ENCODE assay signal across 19 cellular contexts in the genomic region with DNA sequence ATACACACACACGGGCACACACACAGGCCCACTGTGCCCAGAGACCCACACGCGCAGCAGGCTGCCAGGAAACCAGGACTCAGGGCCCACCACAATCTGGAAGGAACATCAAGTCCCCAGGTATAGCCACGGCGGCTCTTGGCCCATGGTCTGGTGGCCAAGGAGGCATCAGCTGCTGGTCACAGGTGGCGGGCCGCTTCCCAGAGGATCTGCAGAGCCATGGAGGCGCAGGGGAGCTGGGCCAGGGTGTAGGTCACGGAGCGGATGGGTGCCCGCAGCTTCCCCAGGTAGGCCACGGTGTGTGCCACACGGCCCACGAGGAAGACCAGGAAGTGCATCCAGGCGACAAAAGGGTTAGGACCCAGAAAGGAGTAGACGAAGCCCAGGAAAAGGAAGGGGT. TPM values are rescaled to one million over a fixed set of nuclear protein-coding genes. Genes with fewer than 3 reads are reported as not detected.
A peak's percentile ranks its signal among the peaks of the same experiment; 100 is the strongest.
DNase-seq lines count a peak whose midpoint lies in the region; ATAC-seq and TF ChIP-seq lines count a peak whose summit lies in the region.
"Had no signal": no experiment of that assay in that cellular context is flagged by ENCODE, and none has a peak within 500 bp of the region (broad histone marks: within the 10 kb centered on the region; RNA-seq: fewer than 3 reads in every experiment).

No MANE protein-coding gene starts in this region.

- no peaks in the 10 kb centered on the region for H3K9me3 Mint-ChIP-seq in activated naive CD8-positive, alpha-beta T cell (ENCODE audit: low read depth)
- no peaks in the 10 kb centered on the region for H3K9me3 Mint-ChIP-seq in activated naive CD8-positive, alpha-beta T cell treated with anti-CD3 and anti-CD28 coated beads, Interleukin-2, amount 50 U/mL, for 24 hours
- H3K9me3 Mint-ChIP-seq in CD8-positive, alpha-beta memory T cell: no peaks in the 10 kb centered on the region
- no peaks in the 10 kb centered on the region for H3K9me3 Mint-ChIP-seq in central memory CD8-positive, alpha-beta T cell
- no peaks in the 10 kb centered on the region for H3K9me3 Mint-ChIP-seq in WTC11
- H3K9me3 Mint-ChIP-seq: HFFc6, IgD-negative memory B cell had no signal

- no peaks in the 10 kb centered on the region for H3K79me2 ChIP-seq in trophoblast cell (ENCODE audit: control insufficient read depth, insufficient read depth, low read length, poor library complexity)

- peaks cover 8% of the 10 kb centered on the region for H3K4me1 Mint-ChIP-seq in activated naive CD8-positive, alpha-beta T cell (ENCODE audit: low read depth)
- H3K4me1 Mint-ChIP-seq in activated naive CD8-positive, alpha-beta T cell treated with anti-CD3 and anti-CD28 coated beads, Interleukin-2, amount 50 U/mL, for 24 hours: peaks cover 9% of the 10 kb centered on the region
- H3K4me1 Mint-ChIP-seq in CD8-positive, alpha-beta memory T cell: peaks cover 6 to 13% (median 9%) of the 10 kb centered on the region in 3 donors
- H3K4me1 Mint-ChIP-seq in central memory CD8-positive, alpha-beta T cell: no peaks in the 10 kb centered on the region
- H3K4me1 Mint-ChIP-seq in WTC11: peaks cover 5% of the 10 kb centered on the region; the same call in 1 of the 2 replicates

- H3K9me3 ChIP-seq in CD8-positive, alpha-beta memory T cell (ENCODE audit: low read length): no peaks in the 10 kb centered on the region
- H3K9me3 ChIP-seq in trophoblast cell (ENCODE audit: insufficient read depth, low read depth, low read length): no peaks in the 10 kb centered on the region
- H3K9me3 ChIP-seq: SJSA1 had no signal

- H3K4me3 ChIP-seq in CD8-positive, alpha-beta memory T cell (ENCODE audit: low read length): no peak overlapping the region
- no peak overlapping the region for H3K4me3 ChIP-seq in trophoblast cell (ENCODE audit: low read depth, low read length)
- H3K4me3 ChIP-seq: SJSA1 had no signal

- H3K14ac ChIP-seq in trophoblast cell (ENCODE audit: low read length): peak overlapping the region; percentile 9

- no peak overlapping the region for H3K27ac Mint-ChIP-seq in activated naive CD8-positive, alpha-beta T cell
- H3K27ac Mint-ChIP-seq in activated naive CD8-positive, alpha-beta T cell treated with anti-CD3 and anti-CD28 coated beads, Interleukin-2, amount 50 U/mL, for 24 hours: no peak overlapping the region
- H3K27ac Mint-ChIP-seq in CD8-positive, alpha-beta memory T cell: peak overlapping the region in 1 of 8 donors; percentile 9
- H3K27ac Mint-ChIP-seq in central memory CD8-positive, alpha-beta T cell (ENCODE audit: low read depth): no peak overlapping the region
- no peak overlapping the region for H3K27ac Mint-ChIP-seq in WTC11
- H3K27ac Mint-ChIP-seq: HFFc6, IgD-negative memory B cell had no signal

- no peak overlapping the region for H3K27ac ChIP-seq in CD8-positive, alpha-beta memory T cell (ENCODE audit: low read depth, low read length)
- H3K27ac ChIP-seq in trophoblast cell (ENCODE audit: low read depth, low read length): no peak overlapping the region
- H3K27ac ChIP-seq: SJSA1 had no signal

- H3K4ac ChIP-seq in trophoblast cell (ENCODE audit: low read depth, low read length): no peak overlapping the region

- H2BK120ac ChIP-seq in trophoblast cell (ENCODE audit: insufficient read depth, low read length, poor library complexity): peak overlapping the region; percentile 10

- no peaks in the 10 kb centered on the region for H3K27me3 Mint-ChIP-seq in activated naive CD8-positive, alpha-beta T cell
- H3K27me3 Mint-ChIP-seq in activated naive CD8-positive, alpha-beta T cell treated with anti-CD3 and anti-CD28 coated beads, Interleukin-2, amount 50 U/mL, for 24 hours: peaks cover 2% of the 10 kb centered on the region
- H3K27me3 Mint-ChIP-seq in CD8-positive, alpha-beta memory T cell: peaks cover 0 to 5% of the 10 kb centered on the region in 2 donors
- no peaks in the 10 kb centered on the region for H3K27me3 Mint-ChIP-seq in central memory CD8-positive, alpha-beta T cell
- H3K27me3 Mint-ChIP-seq in WTC11 (ENCODE audit: low read depth): no peaks in the 10 kb centered on the region; the same call in 1 of the 2 replicates

- H3K36me3 ChIP-seq in CD8-positive, alpha-beta memory T cell (ENCODE audit: insufficient read depth, low read length): no peaks in the 10 kb centered on the region
- peaks cover 0 to 9% of the 10 kb centered on the region in 2 experiments for H3K36me3 ChIP-seq in trophoblast cell (ENCODE audit: control insufficient read depth in 1 of 2, insufficient read depth in 2 of 2, low read length in 2 of 2)
- H3K36me3 ChIP-seq: SJSA1 had no signal

- H2BK5ac ChIP-seq in trophoblast cell (ENCODE audit: low read depth, low read length, poor library complexity): no peak overlapping the region

- no peaks in the 10 kb centered on the region for H3K36me3 Mint-ChIP-seq in activated naive CD8-positive, alpha-beta T cell
- H3K36me3 Mint-ChIP-seq in activated naive CD8-positive, alpha-beta T cell treated with anti-CD3 and anti-CD28 coated beads, Interleukin-2, amount 50 U/mL, for 24 hours (ENCODE audit: low read depth): no peaks in the 10 kb centered on the region
- no peaks in the 10 kb centered on the region for H3K36me3 Mint-ChIP-seq in CD8-positive, alpha-beta memory T cell
- H3K36me3 Mint-ChIP-seq in central memory CD8-positive, alpha-beta T cell (ENCODE audit: insufficient read depth): peaks cover 4% of the 10 kb centered on the region
- no peaks in the 10 kb centered on the region for H3K36me3 Mint-ChIP-seq in WTC11
- H3K36me3 Mint-ChIP-seq: IgD-negative memory B cell had no signal

- no peak overlapping the region for H3K9ac ChIP-seq in trophoblast cell (ENCODE audit: low read length)

- DNase-seq in activated naive CD8-positive, alpha-beta T cell treated with anti-CD3 and anti-CD28 coated beads, Interleukin-2, amount 50 U/mL, for 24 hours: no peak
- no peak for DNase-seq in CD8-positive, alpha-beta memory T cell
- no peak for DNase-seq in central memory CD8-positive, alpha-beta T cell (ENCODE audit: low spot score in 2 of 2)
- DNase-seq in trophoblast cell (no peak), WTC11 (ENCODE audit: low spot score) (no peak)
- no peak for DNase-seq in central memory CD4-positive, alpha-beta T cell
- DNase-seq: DMS79 treated with DMSO at 0.1 percent for 48 hours, HFFc6, Kasumi-1, MM.1S, NCI-H1092, NCI-H146, NCI-H2029 treated with DMSO at 0.1 percent for 48 hours, NCI-H446 treated with DMSO at 0.1 percent for 48 hours had no signal

- peaks cover 19% of the 10 kb centered on the region for H3K79me1 ChIP-seq in trophoblast cell (ENCODE audit: low read length)

- H4K8ac ChIP-seq in trophoblast cell (ENCODE audit: low read depth, low read length): no peak overlapping the region

- H3K27me3 ChIP-seq in CD8-positive, alpha-beta memory T cell (ENCODE audit: insufficient read depth, low read length, poor library complexity, severe bottlenecking): no peaks in the 10 kb centered on the region
- no peaks in the 10 kb centered on the region for H3K27me3 ChIP-seq in trophoblast cell (ENCODE audit: insufficient read depth, low read length)
- H3K27me3 ChIP-seq: SJSA1 had no signal

- POLR2A ChIA-PET in CD8-positive, alpha-beta memory T cell (lab: Charles Lee): no interaction called here
- POLR2A ChIA-PET in WTC11 (lab: Charles Lee): no interaction called here

- H2AFZ ChIP-seq in trophoblast cell (ENCODE audit: insufficient read depth, low read length, poor library complexity): no peak overlapping the region

- TF ChIP-seq CTCF in WTC11 (IDR thresholded peaks at IDR 0.05): no peak

- peak overlapping the region; percentile 40 for H2AK5ac ChIP-seq in trophoblast cell (ENCODE audit: low read length)

- peaks cover 13% of the 10 kb centered on the region for H3K4me1 ChIP-seq in CD8-positive, alpha-beta memory T cell (ENCODE audit: insufficient read depth, low read length)
- peaks cover 22 to 30% of the 10 kb centered on the region in 2 experiments for H3K4me1 ChIP-seq in trophoblast cell (ENCODE audit: control insufficient read depth in 1 of 2, insufficient read depth in 2 of 2, low read length in 2 of 2)

- H3K23ac ChIP-seq in trophoblast cell (ENCODE audit: low read length): no peak overlapping the region

- CTCF ChIA-PET in CD8-positive, alpha-beta memory T cell (lab: Charles Lee): interaction anchor here (2.6 to 4.9 kb wide), 4 partner anchors 12 to 51 kb away, joined by 12 to 59 read pairs (median 32); no protein-coding TSS in a partner anchor
- CTCF ChIA-PET in WTC11 (lab: Charles Lee): interaction anchor here (0.9 to 5.0 kb wide), 4 partner anchors 12 to 608 kb away, joined by 3 to 99 read pairs (median 4); no protein-coding TSS in a partner anchor

- WGBS in trophoblast cell (ENCODE audit: extremely low coverage, insufficient coverage, insufficient read length): no CpG with 5 or more reads among the region's 16 CpGs

- H4K91ac ChIP-seq in trophoblast cell (ENCODE audit: low read depth, low read length): peak overlapping the region; percentile 10

- H3K4me2 ChIP-seq in trophoblast cell (ENCODE audit: low read length): no peak overlapping the region

- ATAC-seq in activated naive CD8-positive, alpha-beta T cell treated with anti-CD3 and anti-CD28 coated beads, Interleukin-2, amount 50 U/mL, for 24 hours: no peak
- no peak for ATAC-seq in central memory CD8-positive, alpha-beta T cell (replicated peaks; ENCODE audit: extremely low read depth, poor library complexity, severe bottlenecking)
- ATAC-seq in HG02840 (IDR thresholded peaks at IDR 0.05; ENCODE audit: low FRiP score, unreplicated experiment): no peak
- no peak for ATAC-seq in WTC11
- ATAC-seq: Panc1 had no signal

- H3K4me3 Mint-ChIP-seq in activated naive CD8-positive, alpha-beta T cell: peak overlapping the region; percentile 27
- H3K4me3 Mint-ChIP-seq in activated naive CD8-positive, alpha-beta T cell treated with anti-CD3 and anti-CD28 coated beads, Interleukin-2, amount 50 U/mL, for 24 hours: no peak overlapping the region
- peak overlapping the region in 4 of 7 donors; percentile 13 to 71 (median 40) for H3K4me3 Mint-ChIP-seq in CD8-positive, alpha-beta memory T cell
- peak overlapping the region; percentile 13 for H3K4me3 Mint-ChIP-seq in central memory CD8-positive, alpha-beta T cell
- no peak overlapping the region for H3K4me3 Mint-ChIP-seq in WTC11
- H3K4me3 Mint-ChIP-seq: HFFc6 had no signal

- peak overlapping the region; percentile 51 for H2BK12ac ChIP-seq in trophoblast cell (ENCODE audit: low read length)

- H4K12ac ChIP-seq in trophoblast cell (ENCODE audit: low read depth, low read length): no peak overlapping the region

- no peak overlapping the region for H3K18ac ChIP-seq in trophoblast cell (ENCODE audit: low read length)

TF ChIP-seq in WTC11, 78 proteins besides CTCF, POLR2A, EP300 and RAD21 (continues in another document):
- TF ChIP-seq ZNF416 (CRISPR knock-in tag; IDR thresholded peaks at IDR 0.05) (no peak), SOX15 (CRISPR knock-in tag; IDR thresholded peaks at IDR 0.05) (no peak), KAT7 (CRISPR knock-in tag; IDR thresholded peaks at IDR 0.05; ENCODE audit: borderline replicate concordance) (no peak)

RNA-seq across cellular contexts. Expression of gene PTGES, which starts 13.4 kb away (rescaled TPM):
- total RNA-seq in CD8-positive, alpha-beta memory T cell: not detected
- not detected for polyA plus RNA-seq in CD8-positive, alpha-beta memory T cell
- 68.3 and 70.0 TPM in 2 replicates for polyA plus RNA-seq in trophoblast cell (2013)
- 2.5 to 4.4 TPM (median 3.2 TPM) in 3 replicates for total RNA-seq in WTC11 (2021)
- polyA plus RNA-seq: IgD-negative memory B cell had no signal

Comparison
In these comparisons a context has a peak if more than half of its experiments do, and no peak if none do; other contexts are left out.
1. H3K4me3 Mint-ChIP-seq: peak in activated naive CD8-positive, alpha-beta T cell (single experiment), CD8-positive, alpha-beta memory T cell (4 of 7) and central memory CD8-positive, alpha-beta T cell (single experiment); none in activated naive CD8-positive, alpha-beta T cell treated with anti-CD3 and anti-CD28 coated beads, Interleukin-2, amount 50 U/mL, for 24 hours (single experiment) and WTC11 (single experiment).